In the genomic region with DNA sequence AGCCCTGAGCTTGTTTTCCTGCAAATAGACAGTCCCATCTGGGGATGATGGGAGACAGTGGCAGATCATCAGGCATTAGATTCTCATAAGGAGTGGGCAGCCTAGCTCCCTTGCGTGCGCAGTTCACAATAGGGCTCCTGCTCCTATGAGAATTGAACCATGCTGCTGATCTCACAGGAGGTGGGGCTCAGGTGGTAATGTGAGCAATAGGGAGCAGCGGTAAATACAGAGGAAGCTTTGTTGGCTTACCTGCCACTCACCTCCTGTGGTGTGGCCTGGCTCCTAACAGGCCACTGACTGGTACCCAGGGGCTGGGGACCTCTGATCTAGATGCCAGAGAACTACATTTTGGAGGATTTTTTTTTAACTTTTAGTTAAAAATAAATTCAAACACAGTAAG, we compare ENCODE assay signal across 28 cellular contexts.
"Had no signal": no experiment of that assay in that cellular context is flagged by ENCODE, and none has a peak within 500 bp of the region (broad histone marks: within the 10 kb centered on the region; RNA-seq: fewer than 3 reads in every experiment).

No MANE protein-coding gene starts in this region.

- DNase-seq: stimulated activated CD4-positive, alpha-beta T cell treated with anti-CD3 and anti-CD28 coated beads, Interleukin-2, amount 100 ng/mL, for 24 hours; stimulated activated CD4-positive, alpha-beta T cell treated with anti-CD3 and anti-CD28 coated beads, Interleukin-2, amount 100 ng/mL, for 48 hours; stimulated activated CD4-positive, alpha-beta T cell treated with anti-CD3 and anti-CD28 coated beads, Interleukin-4, amount 100 ng/mL, for 1 hour; stimulated activated CD4-positive, alpha-beta T cell treated with anti-CD3 and anti-CD28 coated beads, Interleukin-4, amount 100 ng/mL, for 24 hours; stimulated activated CD4-positive, alpha-beta T cell treated with anti-CD3 and anti-CD28 coated beads, Interleukin-4, amount 100 ng/mL, for 4 hours; stimulated activated CD8-positive, alpha-beta memory T cell treated with anti-CD3 and anti-CD28 coated beads, Interleukin-4, amount 100 ng/mL, for 48 hours; stimulated activated naive B cell treated with anti-CD40 and anti-IgM and Interleukin-4, amounts not matched to agents 10 μg/mL and 1 μg/mL and 100 μg/mL, for 72 hours; stimulated activated naive CD4-positive, alpha-beta T cell; stimulated activated naive CD4-positive, alpha-beta T cell treated with Interleukin-2 at 50 U/mL for 16 hours; stimulated activated naive CD8-positive, alpha-beta T cell treated with anti-CD3 and anti-CD28 coated beads, Interleukin-15, amount 100 ng/mL, for 72 hours; stimulated activated naive CD8-positive, alpha-beta T cell treated with anti-CD3 and anti-CD28 coated beads, Interleukin-15, Interleukin-2, amounts not matched to agents 100 U/mL and 50 U/mL, for 24 hours; stomach; substantia nigra; testis; thyroid gland; tibial artery; transverse colon; trophoblast cell; upper lobe of left lung; upper lobe of right lung; uterus had no signal

- H3K4me3 Mint-ChIP-seq: stimulated activated memory B cell treated with anti-CD40 and anti-IgM and Interleukin-4, amounts not matched to agents 10 μg/mL and 1 μg/mL and 100 μg/mL, for 72 hours; stimulated activated naive B cell treated with anti-CD40 and anti-IgM and Interleukin-4, amounts not matched to agents 10 μg/mL and 1 μg/mL and 100 μg/mL, for 72 hours; stimulated activated naive CD8-positive, alpha-beta T cell treated with anti-CD3 and anti-CD28 coated beads, Interleukin-15, amount 100 ng/mL, for 72 hours; stimulated activated naive CD8-positive, alpha-beta T cell treated with anti-CD3 and anti-CD28 coated beads, Interleukin-15, Interleukin-2, amounts not matched to agents 100 ng/mL and 50 ng/mL, for 24 hours; type B pancreatic cell had no signal

- H3K4me1 Mint-ChIP-seq: stimulated activated memory B cell treated with anti-CD40 and anti-IgM and Interleukin-4, amounts not matched to agents 10 μg/mL and 1 μg/mL and 100 μg/mL, for 72 hours; stimulated activated naive B cell treated with anti-CD40 and anti-IgM and Interleukin-4, amounts not matched to agents 10 μg/mL and 1 μg/mL and 100 μg/mL, for 72 hours; stimulated activated naive CD8-positive, alpha-beta T cell treated with anti-CD3 and anti-CD28 coated beads, Interleukin-15, amount 100 ng/mL, for 72 hours had no signal

- H3K27me3 Mint-ChIP-seq: stimulated activated naive CD8-positive, alpha-beta T cell treated with anti-CD3 and anti-CD28 coated beads, Interleukin-15, amount 100 ng/mL, for 72 hours; stimulated activated naive CD8-positive, alpha-beta T cell treated with anti-CD3 and anti-CD28 coated beads, Interleukin-15, Interleukin-2, amounts not matched to agents 100 ng/mL and 50 ng/mL, for 24 hours had no signal

- H3K27ac Mint-ChIP-seq: stimulated activated memory B cell treated with anti-CD40 and anti-IgM and Interleukin-4, amounts not matched to agents 10 μg/mL and 1 μg/mL and 100 μg/mL, for 72 hours; stimulated activated naive B cell treated with anti-CD40 and anti-IgM and Interleukin-4, amounts not matched to agents 10 μg/mL and 1 μg/mL and 100 μg/mL, for 72 hours; stimulated activated naive CD8-positive, alpha-beta T cell treated with anti-CD3 and anti-CD28 coated beads, Interleukin-15, amount 100 ng/mL, for 72 hours; stimulated activated naive CD8-positive, alpha-beta T cell treated with anti-CD3 and anti-CD28 coated beads, Interleukin-15, Interleukin-2, amounts not matched to agents 100 ng/mL and 50 ng/mL, for 24 hours; type B pancreatic cell had no signal

- H3K36me3 Mint-ChIP-seq: stimulated activated memory B cell treated with anti-CD40 and anti-IgM and Interleukin-4, amounts not matched to agents 10 μg/mL and 1 μg/mL and 100 μg/mL, for 72 hours; stimulated activated naive B cell treated with anti-CD40 and anti-IgM and Interleukin-4, amounts not matched to agents 10 μg/mL and 1 μg/mL and 100 μg/mL, for 72 hours; type B pancreatic cell had no signal

- H3K27ac ChIP-seq: stomach, suprapubic skin, testis, thoracic aorta, thyroid gland, tibial artery, tibial nerve, transverse colon, upper lobe of left lung, upper lobe of right lung, uterus, vagina had no signal

- H3K9me3 Mint-ChIP-seq: stimulated activated naive B cell treated with anti-CD40 and anti-IgM and Interleukin-4, amounts not matched to agents 10 μg/mL and 1 μg/mL and 100 μg/mL, for 72 hours had no signal

- H3K4me3 ChIP-seq: stomach, suprapubic skin, testis, thoracic aorta, thyroid gland, tibial artery, tibial nerve, transverse colon, upper lobe of left lung, upper lobe of right lung, uterus, vagina had no signal

- H3K36me3 ChIP-seq: stomach, suprapubic skin, thoracic aorta, thyroid gland, tibial artery, tibial nerve, transverse colon, upper lobe of left lung, upper lobe of right lung, uterus, vagina had no signal

- H3K9me3 ChIP-seq: testis, thoracic aorta, thyroid gland, transverse colon, upper lobe of right lung, uterus, vagina had no signal

- H3K4me1 ChIP-seq: stomach, suprapubic skin, testis, thyroid gland, tibial artery, tibial nerve, transverse colon, upper lobe of left lung, upper lobe of right lung, uterus, vagina had no signal

- ATAC-seq: stimulated activated memory B cell treated with anti-CD40 and anti-IgM and Interleukin-4, amounts not matched to agents 10 μg/mL and 1 μg/mL and 100 μg/mL, for 72 hours; stimulated activated naive B cell treated with anti-CD40 and anti-IgM and Interleukin-4, amounts not matched to agents 10 μg/mL and 1 μg/mL and 100 μg/mL, for 72 hours; stimulated activated naive CD8-positive, alpha-beta T cell treated with anti-CD3 and anti-CD28 coated beads, Interleukin-15, amount 100 ng/mL, for 72 hours; stimulated activated naive CD8-positive, alpha-beta T cell treated with anti-CD3 and anti-CD28 coated beads, Interleukin-15, Interleukin-2, amounts not matched to agents 100 U/mL and 50 U/mL, for 24 hours; upper lobe of right lung had no signal
